ENCODE assay signal across 2 cellular contexts in the genomic region with DNA sequence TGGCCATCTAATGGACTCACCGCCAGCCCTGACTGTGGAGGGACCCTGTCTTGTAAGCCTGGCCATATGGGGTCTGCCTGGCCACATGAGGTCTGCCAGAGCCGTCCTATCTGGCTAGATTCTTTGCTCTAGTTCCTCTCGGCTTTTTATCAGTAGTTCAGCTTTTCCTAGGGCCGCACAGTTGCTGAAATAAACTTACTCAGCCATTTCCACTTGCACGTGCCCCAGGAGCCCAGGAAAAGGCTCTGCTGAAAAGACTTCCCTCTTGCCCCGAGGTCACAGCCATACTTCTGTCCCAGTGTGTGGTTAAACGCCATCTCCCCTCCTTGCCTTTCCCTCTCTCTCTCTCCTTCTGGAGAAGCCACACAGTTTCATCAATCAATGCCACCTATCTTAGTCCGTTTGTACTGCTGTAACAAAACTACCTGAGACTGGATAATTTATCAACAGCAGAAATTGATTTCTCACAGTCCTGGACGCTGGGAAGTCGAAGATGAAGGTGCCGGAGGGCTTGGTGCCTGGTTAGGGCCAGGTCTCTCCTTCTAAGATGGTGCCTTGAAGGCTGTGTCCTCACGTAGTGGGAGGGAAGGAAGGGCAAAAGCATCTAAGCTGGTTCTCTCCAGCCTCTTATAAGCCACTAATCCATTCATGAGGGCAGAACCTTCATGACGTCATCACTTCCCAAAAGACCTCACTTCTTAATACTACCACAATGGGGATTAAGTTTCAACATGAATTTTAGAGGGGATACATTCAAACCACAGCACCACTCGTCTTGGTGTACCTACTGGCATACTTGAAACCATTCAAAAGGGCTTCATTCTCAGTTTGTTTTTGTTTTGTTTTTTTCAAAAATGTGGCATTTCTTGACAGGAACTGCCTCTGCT.
TF ChIP-seq lines count a peak whose summit lies in the region.

No MANE protein-coding gene starts in this region.

TF ChIP-seq in H1, 55 proteins besides CTCF, POLR2A, EP300 and RAD21:
- no peak for TF ChIP-seq JUN (IDR thresholded peaks at IDR 0.05; ENCODE audit: low read depth, low read length)
- TF ChIP-seq CBX5 (IDR thresholded peaks at IDR 0.05; ENCODE audit: low read depth, low read length): no peak
- no peak for TF ChIP-seq TAF1 (IDR thresholded peaks at IDR 0.05; ENCODE audit: low read depth, low read length)
- no peak for TF ChIP-seq TAF7 (optimal IDR thresholded peaks at IDR 0.05; ENCODE audit: borderline replicate concordance, low read depth, low read length)
- no peak for TF ChIP-seq RXRA (IDR thresholded peaks at IDR 0.05; ENCODE audit: insufficient read depth, low read depth, low read length)
- no peak for TF ChIP-seq NRF1 (IDR thresholded peaks at IDR 0.05; ENCODE audit: low read depth, low read length)
- TF ChIP-seq TEAD4 (IDR thresholded peaks at IDR 0.05; ENCODE audit: low read depth, low read length): no peak
- no peak for TF ChIP-seq EZH2 (IDR thresholded peaks at IDR 0.05; ENCODE audit: low read depth, low read length, severe bottlenecking)
- TF ChIP-seq ASH2L (IDR thresholded peaks at IDR 0.05; ENCODE audit: low read length): no peak
- TF ChIP-seq, protein P1, sequence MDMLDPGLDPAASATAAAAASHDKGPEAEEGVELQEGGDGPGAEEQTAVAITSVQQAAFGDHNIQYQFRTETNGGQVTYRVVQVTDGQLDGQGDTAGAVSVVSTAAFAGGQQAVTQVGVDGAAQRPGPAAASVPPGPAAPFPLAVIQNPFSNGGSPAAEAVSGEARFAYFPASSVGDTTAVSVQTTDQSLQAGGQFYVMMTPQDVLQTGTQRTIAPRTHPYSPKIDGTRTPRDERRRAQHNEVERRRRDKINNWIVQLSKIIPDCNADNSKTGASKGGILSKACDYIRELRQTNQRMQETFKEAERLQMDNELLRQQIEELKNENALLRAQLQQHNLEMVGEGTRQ (IDR thresholded peaks at IDR 0.05; ENCODE audit: low read length): no peak
- TF ChIP-seq GTF2F1 (IDR thresholded peaks at IDR 0.05; ENCODE audit: borderline replicate concordance, low read depth, low read length): no peak
- TF ChIP-seq BRCA1 (IDR thresholded peaks at IDR 0.05; ENCODE audit: low read depth, low read length): no peak
- no peak for TF ChIP-seq POLR2AphosphoS5 (IDR thresholded peaks at IDR 0.05; ENCODE audit: low read depth, low read length)
- no peak for TF ChIP-seq PHF8 (conservative IDR thresholded peaks at IDR 0.05; ENCODE audit: low read depth, low read length)
- no peak for TF ChIP-seq SUZ12 (IDR thresholded peaks at IDR 0.05; ENCODE audit: low read length)
- TF ChIP-seq, protein P2, sequence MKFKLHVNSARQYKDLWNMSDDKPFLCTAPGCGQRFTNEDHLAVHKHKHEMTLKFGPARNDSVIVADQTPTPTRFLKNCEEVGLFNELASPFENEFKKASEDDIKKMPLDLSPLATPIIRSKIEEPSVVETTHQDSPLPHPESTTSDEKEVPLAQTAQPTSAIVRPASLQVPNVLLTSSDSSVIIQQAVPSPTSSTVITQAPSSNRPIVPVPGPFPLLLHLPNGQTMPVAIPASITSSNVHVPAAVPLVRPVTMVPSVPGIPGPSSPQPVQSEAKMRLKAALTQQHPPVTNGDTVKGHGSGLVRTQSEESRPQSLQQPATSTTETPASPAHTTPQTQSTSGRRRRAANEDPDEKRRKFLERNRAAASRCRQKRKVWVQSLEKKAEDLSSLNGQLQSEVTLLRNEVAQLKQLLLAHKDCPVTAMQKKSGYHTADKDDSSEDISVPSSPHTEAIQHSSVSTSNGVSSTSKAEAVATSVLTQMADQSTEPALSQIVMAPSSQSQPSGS (IDR thresholded peaks at IDR 0.05; ENCODE audit: low read length): no peak
- no peak for TF ChIP-seq ZNF274 (IDR thresholded peaks at IDR 0.05; ENCODE audit: borderline replicate concordance, extremely low read depth, low read length)
- no peak for TF ChIP-seq BACH1 (IDR thresholded peaks at IDR 0.05; ENCODE audit: low read length)
- no peak for TF ChIP-seq TBP (IDR thresholded peaks at IDR 0.05; ENCODE audit: low read depth, low read length)

TF ChIP-seq in SK-N-SH, 30 proteins besides CTCF, POLR2A, EP300 and RAD21:
- TF ChIP-seq GABPA (IDR thresholded peaks at IDR 0.05; ENCODE audit: low read depth) (no peak), JUND (IDR thresholded peaks at IDR 0.05) (no peak), FOSL2 (IDR thresholded peaks at IDR 0.05; ENCODE audit: borderline replicate concordance, low read depth) (no peak), MXI1 (IDR thresholded peaks at IDR 0.05; ENCODE audit: low read depth, low read length) (no peak), TAF1 (IDR thresholded peaks at IDR 0.05; ENCODE audit: borderline replicate concordance, low read depth, low read length) (no peak)
- TF ChIP-seq, protein P3, sequence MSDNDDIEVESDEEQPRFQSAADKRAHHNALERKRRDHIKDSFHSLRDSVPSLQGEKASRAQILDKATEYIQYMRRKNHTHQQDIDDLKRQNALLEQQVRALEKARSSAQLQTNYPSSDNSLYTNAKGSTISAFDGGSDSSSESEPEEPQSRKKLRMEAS (IDR thresholded peaks at IDR 0.05; ENCODE audit: low read depth): no peak
- TF ChIP-seq, protein P4, sequence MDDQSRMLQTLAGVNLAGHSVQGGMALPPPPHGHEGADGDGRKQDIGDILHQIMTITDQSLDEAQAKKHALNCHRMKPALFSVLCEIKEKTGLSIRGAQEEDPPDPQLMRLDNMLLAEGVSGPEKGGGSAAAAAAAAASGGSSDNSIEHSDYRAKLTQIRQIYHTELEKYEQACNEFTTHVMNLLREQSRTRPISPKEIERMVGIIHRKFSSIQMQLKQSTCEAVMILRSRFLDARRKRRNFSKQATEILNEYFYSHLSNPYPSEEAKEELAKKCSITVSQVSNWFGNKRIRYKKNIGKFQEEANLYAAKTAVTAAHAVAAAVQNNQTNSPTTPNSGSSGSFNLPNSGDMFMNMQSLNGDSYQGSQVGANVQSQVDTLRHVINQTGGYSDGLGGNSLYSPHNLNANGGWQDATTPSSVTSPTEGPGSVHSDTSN (IDR thresholded peaks at IDR 0.05): no peak
- TF ChIP-seq, protein P5, sequence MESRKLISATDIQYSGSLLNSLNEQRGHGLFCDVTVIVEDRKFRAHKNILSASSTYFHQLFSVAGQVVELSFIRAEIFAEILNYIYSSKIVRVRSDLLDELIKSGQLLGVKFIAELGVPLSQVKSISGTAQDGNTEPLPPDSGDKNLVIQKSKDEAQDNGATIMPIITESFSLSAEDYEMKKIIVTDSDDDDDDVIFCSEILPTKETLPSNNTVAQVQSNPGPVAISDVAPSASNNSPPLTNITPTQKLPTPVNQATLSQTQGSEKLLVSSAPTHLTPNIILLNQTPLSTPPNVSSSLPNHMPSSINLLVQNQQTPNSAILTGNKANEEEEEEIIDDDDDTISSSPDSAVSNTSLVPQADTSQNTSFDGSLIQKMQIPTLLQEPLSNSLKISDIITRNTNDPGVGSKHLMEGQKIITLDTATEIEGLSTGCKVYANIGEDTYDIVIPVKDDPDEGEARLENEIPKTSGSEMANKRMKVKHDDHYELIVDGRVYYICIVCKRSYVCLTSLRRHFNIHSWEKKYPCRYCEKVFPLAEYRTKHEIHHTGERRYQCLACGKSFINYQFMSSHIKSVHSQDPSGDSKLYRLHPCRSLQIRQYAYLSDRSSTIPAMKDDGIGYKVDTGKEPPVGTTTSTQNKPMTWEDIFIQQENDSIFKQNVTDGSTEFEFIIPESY (IDR thresholded peaks at IDR 0.05; ENCODE audit: borderline replicate concordance, low read depth): no peak
TF ChIP-seq in SK-N-SH: peak in this region for 0.
